1 cellular context compared by ENCODE assay signal in the genomic region with DNA sequence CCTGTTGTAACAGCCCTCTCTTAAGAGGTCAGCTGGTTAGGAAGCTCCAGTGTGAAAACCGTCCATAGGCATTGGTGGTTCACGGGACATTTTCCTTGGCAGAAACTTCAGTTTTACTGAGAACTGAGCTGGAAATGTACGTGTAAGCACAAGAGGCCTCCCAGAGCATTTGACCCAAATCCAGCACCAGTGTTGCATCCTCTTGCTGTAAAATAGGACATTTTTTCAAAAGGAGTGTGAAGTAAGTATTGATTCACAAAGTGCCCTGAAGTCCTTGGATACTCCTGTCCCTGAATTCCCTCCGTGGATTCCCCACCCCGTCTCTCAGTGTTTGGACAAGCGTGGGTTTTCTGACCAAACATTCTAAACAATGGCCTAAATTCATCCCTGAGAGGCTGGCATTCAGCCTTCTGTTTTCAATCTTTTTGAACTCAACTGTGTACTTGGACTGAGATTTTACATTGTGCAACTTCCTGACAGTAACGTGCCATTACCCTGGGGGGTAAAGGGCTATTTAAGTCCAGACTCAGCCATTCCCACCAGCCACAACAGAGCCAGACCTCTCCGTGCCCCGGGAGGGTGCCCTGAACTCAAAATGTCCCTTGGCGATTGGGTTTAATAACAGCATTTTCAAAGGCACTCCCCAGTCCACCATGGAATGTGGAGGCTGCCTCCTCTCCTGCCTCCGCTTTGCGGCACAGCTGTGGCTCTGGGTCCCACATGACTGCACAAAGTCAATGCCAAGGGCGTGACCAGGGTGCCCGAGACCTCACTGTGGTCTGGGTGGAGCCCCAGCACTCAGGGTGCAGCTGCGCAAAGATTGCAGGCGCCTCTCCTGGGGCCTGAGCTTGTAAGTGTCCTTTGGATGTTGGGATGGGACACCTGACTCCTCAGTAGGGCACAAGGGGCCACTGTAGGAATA.
TF ChIP-seq lines count a peak whose summit lies in the region.

No MANE protein-coding gene starts in this region.

TF ChIP-seq in HepG2, 621 proteins besides CTCF, POLR2A, EP300 and RAD21 (continued from another document and continues in another):
- TF ChIP-seq, protein P1, sequence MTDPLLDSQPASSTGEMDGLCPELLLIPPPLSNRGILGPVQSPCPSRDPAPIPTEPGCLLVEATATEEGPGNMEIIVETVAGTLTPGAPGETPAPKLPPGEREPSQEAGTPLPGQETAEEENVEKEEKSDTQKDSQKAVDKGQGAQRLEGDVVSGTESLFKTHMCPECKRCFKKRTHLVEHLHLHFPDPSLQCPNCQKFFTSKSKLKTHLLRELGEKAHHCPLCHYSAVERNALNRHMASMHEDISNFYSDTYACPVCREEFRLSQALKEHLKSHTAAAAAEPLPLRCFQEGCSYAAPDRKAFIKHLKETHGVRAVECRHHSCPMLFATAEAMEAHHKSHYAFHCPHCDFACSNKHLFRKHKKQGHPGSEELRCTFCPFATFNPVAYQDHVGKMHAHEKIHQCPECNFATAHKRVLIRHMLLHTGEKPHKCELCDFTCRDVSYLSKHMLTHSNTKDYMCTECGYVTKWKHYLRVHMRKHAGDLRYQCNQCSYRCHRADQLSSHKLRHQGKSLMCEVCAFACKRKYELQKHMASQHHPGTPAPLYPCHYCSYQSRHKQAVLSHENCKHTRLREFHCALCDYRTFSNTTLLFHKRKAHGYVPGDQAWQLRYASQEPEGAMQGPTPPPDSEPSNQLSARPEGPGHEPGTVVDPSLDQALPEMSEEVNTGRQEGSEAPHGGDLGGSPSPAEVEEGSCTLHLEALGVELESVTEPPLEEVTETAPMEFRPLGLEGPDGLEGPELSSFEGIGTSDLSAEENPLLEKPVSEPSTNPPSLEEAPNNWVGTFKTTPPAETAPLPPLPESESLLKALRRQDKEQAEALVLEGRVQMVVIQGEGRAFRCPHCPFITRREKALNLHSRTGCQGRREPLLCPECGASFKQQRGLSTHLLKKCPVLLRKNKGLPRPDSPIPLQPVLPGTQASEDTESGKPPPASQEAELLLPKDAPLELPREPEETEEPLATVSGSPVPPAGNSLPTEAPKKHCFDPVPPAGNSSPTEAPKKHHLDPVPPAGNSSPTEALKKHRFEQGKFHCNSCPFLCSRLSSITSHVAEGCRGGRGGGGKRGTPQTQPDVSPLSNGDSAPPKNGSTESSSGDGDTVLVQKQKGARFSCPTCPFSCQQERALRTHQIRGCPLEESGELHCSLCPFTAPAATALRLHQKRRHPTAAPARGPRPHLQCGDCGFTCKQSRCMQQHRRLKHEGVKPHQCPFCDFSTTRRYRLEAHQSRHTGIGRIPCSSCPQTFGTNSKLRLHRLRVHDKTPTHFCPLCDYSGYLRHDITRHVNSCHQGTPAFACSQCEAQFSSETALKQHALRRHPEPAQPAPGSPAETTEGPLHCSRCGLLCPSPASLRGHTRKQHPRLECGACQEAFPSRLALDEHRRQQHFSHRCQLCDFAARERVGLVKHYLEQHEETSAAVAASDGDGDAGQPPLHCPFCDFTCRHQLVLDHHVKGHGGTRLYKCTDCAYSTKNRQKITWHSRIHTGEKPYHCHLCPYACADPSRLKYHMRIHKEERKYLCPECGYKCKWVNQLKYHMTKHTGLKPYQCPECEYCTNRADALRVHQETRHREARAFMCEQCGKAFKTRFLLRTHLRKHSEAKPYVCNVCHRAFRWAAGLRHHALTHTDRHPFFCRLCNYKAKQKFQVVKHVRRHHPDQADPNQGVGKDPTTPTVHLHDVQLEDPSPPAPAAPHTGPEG (CRISPR knock-in tag; IDR thresholded peaks at IDR 0.05), result peak; percentile 67; the same call in 1 of the 2 replicates
- no peak for TF ChIP-seq CENPT (CRISPR knock-in tag; IDR thresholded peaks at IDR 0.05; ENCODE audit: low read depth)
- TF ChIP-seq ZKSCAN8 (CRISPR knock-in tag; IDR thresholded peaks at IDR 0.05; ENCODE audit: borderline replicate concordance), result peak; percentile 99
- peak; percentile 80; the same call in 1 of the 2 replicates for TF ChIP-seq ZNF788 (CRISPR knock-in tag; IDR thresholded peaks at IDR 0.05; ENCODE audit: borderline replicate concordance)
- TF ChIP-seq ZBTB42 (CRISPR knock-in tag; IDR thresholded peaks at IDR 0.05), result no peak; the same call in none of the 2 replicates
- peak; percentile 89 for TF ChIP-seq FOSL2 (CRISPR knock-in tag; IDR thresholded peaks at IDR 0.05)
- TF ChIP-seq JARID2 (CRISPR knock-in tag; IDR thresholded peaks at IDR 0.05; ENCODE audit: insufficient replicate concordance), result peak; percentile 92
- TF ChIP-seq SATB2 (CRISPR knock-in tag; IDR thresholded peaks at IDR 0.05), result no peak; the same call in 1 of the 2 replicates
- TF ChIP-seq ZNF670 (CRISPR knock-in tag; IDR thresholded peaks at IDR 0.05; ENCODE audit: borderline replicate concordance), result peak; percentile 90
- TF ChIP-seq, protein P2, sequence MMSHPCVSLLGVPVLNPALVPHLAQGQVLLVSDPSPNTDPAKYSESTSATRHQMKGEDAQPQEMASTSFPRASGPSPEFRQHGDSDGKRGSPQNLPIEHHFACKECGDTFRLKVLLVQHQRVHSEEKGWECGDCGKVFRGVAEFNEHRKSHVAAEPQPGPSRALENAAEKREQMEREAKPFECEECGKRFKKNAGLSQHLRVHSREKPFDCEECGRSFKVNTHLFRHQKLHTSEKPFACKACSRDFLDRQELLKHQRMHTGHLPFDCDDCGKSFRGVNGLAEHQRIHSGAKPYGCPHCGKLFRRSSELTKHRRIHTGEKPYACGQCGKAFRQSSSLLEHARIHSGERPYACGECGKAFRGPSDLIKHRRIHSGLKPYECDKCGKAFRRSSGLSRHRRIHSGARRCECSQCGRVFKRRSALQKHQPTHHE (CRISPR knock-in tag; IDR thresholded peaks at IDR 0.05; ENCODE audit: borderline replicate concordance), result no peak; the same call in 1 of the 2 replicates
- TF ChIP-seq, protein P3, sequence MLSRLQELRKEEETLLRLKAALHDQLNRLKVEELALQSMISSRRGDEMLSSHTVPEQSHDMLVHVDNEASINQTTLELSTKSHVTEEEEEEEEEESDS (CRISPR knock-in tag; IDR thresholded peaks at IDR 0.05; ENCODE audit: borderline replicate concordance), result no peak
- TF ChIP-seq, protein P4, sequence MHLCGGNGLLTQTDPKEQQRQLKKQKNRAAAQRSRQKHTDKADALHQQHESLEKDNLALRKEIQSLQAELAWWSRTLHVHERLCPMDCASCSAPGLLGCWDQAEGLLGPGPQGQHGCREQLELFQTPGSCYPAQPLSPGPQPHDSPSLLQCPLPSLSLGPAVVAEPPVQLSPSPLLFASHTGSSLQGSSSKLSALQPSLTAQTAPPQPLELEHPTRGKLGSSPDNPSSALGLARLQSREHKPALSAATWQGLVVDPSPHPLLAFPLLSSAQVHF (CRISPR knock-in tag; IDR thresholded peaks at IDR 0.05), result no peak
- peak; percentile 100 for TF ChIP-seq RARA (CRISPR knock-in tag; IDR thresholded peaks at IDR 0.05)
- TF ChIP-seq SMYD3 (CRISPR knock-in tag; IDR thresholded peaks at IDR 0.05), result 0 out of 2 replicates have a peak, but pooled peaks have one; percentile 12
- TF ChIP-seq ZNF792 (CRISPR knock-in tag; IDR thresholded peaks at IDR 0.05), result peak; percentile 91; the same call in 1 of the 2 replicates
- no peak for TF ChIP-seq CREB1 (IDR thresholded peaks at IDR 0.05)
- peak; percentile 91 for TF ChIP-seq CREB1 (CRISPR knock-in tag; IDR thresholded peaks at IDR 0.05)
- TF ChIP-seq, protein P5, sequence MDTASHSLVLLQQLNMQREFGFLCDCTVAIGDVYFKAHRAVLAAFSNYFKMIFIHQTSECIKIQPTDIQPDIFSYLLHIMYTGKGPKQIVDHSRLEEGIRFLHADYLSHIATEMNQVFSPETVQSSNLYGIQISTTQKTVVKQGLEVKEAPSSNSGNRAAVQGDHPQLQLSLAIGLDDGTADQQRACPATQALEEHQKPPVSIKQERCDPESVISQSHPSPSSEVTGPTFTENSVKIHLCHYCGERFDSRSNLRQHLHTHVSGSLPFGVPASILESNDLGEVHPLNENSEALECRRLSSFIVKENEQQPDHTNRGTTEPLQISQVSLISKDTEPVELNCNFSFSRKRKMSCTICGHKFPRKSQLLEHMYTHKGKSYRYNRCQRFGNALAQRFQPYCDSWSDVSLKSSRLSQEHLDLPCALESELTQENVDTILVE (CRISPR knock-in tag; IDR thresholded peaks at IDR 0.05), result peak; percentile 97
- peak; percentile 35; the same call in 1 of the 2 replicates for TF ChIP-seq ZNF143 (CRISPR knock-in tag; IDR thresholded peaks at IDR 0.05)
- TF ChIP-seq FOXA3 (CRISPR knock-in tag; IDR thresholded peaks at IDR 0.05), result peak; percentile 98
- TF ChIP-seq, protein P6, sequence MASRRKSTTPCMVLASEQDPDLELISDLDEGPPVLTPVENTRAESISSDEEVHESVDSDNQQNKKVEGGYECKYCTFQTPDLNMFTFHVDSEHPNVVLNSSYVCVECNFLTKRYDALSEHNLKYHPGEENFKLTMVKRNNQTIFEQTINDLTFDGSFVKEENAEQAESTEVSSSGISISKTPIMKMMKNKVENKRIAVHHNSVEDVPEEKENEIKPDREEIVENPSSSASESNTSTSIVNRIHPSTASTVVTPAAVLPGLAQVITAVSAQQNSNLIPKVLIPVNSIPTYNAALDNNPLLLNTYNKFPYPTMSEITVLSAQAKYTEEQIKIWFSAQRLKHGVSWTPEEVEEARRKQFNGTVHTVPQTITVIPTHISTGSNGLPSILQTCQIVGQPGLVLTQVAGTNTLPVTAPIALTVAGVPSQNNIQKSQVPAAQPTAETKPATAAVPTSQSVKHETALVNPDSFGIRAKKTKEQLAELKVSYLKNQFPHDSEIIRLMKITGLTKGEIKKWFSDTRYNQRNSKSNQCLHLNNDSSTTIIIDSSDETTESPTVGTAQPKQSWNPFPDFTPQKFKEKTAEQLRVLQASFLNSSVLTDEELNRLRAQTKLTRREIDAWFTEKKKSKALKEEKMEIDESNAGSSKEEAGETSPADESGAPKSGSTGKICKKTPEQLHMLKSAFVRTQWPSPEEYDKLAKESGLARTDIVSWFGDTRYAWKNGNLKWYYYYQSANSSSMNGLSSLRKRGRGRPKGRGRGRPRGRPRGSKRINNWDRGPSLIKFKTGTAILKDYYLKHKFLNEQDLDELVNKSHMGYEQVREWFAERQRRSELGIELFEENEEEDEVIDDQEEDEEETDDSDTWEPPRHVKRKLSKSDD (CRISPR knock-in tag; IDR thresholded peaks at IDR 0.05; ENCODE audit: low read depth), result peak; percentile 85
- peak; percentile 78; the same call in 1 of the 2 replicates for TF ChIP-seq YEATS2 (CRISPR knock-in tag; IDR thresholded peaks at IDR 0.05; ENCODE audit: borderline replicate concordance)
- TF ChIP-seq, protein P7, sequence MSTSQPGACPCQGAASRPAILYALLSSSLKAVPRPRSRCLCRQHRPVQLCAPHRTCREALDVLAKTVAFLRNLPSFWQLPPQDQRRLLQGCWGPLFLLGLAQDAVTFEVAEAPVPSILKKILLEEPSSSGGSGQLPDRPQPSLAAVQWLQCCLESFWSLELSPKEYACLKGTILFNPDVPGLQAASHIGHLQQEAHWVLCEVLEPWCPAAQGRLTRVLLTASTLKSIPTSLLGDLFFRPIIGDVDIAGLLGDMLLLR (CRISPR knock-in tag; IDR thresholded peaks at IDR 0.05), result peak; percentile 33; the same call in 1 of the 2 replicates
- TF ChIP-seq MEF2D (CRISPR knock-in tag; IDR thresholded peaks at IDR 0.05), result peak; percentile 99
- TF ChIP-seq FLYWCH1 (CRISPR knock-in tag; IDR thresholded peaks at IDR 0.05), result no peak
- TF ChIP-seq, protein P8, sequence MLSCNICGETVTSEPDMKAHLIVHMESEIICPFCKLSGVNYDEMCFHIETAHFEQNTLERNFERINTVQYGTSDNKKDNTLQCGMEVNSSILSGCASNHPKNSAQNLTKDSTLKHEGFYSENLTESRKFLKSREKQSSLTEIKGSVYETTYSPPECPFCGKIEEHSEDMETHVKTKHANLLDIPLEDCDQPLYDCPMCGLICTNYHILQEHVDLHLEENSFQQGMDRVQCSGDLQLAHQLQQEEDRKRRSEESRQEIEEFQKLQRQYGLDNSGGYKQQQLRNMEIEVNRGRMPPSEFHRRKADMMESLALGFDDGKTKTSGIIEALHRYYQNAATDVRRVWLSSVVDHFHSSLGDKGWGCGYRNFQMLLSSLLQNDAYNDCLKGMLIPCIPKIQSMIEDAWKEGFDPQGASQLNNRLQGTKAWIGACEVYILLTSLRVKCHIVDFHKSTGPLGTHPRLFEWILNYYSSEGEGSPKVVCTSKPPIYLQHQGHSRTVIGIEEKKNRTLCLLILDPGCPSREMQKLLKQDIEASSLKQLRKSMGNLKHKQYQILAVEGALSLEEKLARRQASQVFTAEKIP (CRISPR knock-in tag; IDR thresholded peaks at IDR 0.05; ENCODE audit: borderline replicate concordance), result no peak
- peak; percentile 100 for TF ChIP-seq GATAD2A (CRISPR knock-in tag; IDR thresholded peaks at IDR 0.05)
- TF ChIP-seq REPIN1 (CRISPR knock-in tag; IDR thresholded peaks at IDR 0.05; ENCODE audit: borderline replicate concordance, low read depth), result peak; percentile 87; the same call in 1 of the 2 replicates
- TF ChIP-seq, protein P9, sequence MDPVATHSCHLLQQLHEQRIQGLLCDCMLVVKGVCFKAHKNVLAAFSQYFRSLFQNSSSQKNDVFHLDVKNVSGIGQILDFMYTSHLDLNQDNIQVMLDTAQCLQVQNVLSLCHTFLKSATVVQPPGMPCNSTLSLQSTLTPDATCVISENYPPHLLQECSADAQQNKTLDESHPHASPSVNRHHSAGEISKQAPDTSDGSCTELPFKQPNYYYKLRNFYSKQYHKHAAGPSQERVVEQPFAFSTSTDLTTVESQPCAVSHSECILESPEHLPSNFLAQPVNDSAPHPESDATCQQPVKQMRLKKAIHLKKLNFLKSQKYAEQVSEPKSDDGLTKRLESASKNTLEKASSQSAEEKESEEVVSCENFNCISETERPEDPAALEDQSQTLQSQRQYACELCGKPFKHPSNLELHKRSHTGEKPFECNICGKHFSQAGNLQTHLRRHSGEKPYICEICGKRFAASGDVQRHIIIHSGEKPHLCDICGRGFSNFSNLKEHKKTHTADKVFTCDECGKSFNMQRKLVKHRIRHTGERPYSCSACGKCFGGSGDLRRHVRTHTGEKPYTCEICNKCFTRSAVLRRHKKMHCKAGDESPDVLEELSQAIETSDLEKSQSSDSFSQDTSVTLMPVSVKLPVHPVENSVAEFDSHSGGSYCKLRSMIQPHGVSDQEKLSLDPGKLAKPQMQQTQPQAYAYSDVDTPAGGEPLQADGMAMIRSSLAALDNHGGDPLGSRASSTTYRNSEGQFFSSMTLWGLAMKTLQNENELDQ (CRISPR knock-in tag; IDR thresholded peaks at IDR 0.05; ENCODE audit: borderline replicate concordance), result no peak
- TF ChIP-seq JUN (CRISPR knock-in tag; IDR thresholded peaks at IDR 0.05), result peak; percentile 92; the same call in 1 of the 2 replicates
- TF ChIP-seq, protein P10, sequence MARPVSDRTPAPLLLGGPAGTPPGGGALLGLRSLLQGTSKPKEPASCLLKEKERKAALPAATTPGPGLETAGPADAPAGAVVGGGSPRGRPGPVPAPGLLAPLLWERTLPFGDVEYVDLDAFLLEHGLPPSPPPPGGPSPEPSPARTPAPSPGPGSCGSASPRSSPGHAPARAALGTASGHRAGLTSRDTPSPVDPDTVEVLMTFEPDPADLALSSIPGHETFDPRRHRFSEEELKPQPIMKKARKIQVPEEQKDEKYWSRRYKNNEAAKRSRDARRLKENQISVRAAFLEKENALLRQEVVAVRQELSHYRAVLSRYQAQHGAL (CRISPR knock-in tag; IDR thresholded peaks at IDR 0.05; ENCODE audit: not compliant biosample characterization), result no peak
